9 cellular contexts compared by ENCODE assay signal in the genomic region with DNA sequence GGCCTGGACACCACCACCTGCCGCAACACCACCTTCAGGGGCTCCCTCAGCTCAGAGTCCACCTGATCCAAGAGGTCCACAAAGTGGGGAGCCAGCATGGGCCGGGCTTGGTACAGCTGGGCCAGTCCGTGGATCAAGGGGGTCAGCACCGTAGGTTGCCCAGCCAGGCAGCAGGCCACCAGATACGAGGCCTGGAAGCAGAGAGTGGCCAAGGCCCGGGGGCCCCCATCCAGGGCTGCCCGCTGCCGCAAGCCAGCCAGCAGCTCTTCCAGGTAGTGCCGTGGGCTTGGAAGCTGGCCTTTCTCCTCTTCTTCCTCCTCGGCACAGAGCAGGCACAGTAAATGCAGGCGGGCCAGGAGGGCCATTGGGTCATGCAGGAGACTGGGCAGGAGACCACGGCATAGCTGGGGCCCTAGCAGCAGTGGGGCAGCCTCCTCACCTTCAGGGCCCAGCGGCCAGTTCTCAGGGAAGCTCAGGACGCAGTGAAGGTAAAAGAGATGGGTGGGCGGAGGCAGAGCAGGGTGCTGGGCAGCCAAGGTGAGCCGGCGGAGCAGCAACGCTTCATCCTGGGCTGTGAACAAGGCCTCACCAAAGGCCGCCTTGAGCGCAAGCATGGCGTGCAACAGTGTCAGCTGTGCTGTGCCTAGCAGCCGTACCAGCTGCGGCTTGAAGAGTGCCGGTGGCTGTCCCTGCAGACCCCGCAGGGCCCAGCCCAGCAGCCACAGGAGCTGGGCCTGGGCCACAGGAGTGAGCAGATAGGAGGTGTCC. TPM values are rescaled to one million over a fixed set of nuclear protein-coding genes. Genes with fewer than 3 reads are reported as not detected.
DNase-seq lines count a peak whose midpoint lies in the region; ATAC-seq, FAIRE-seq and TF ChIP-seq lines count a peak whose summit lies in the region.
"Had no signal": no experiment of that assay in that cellular context is flagged by ENCODE, and none has a peak within 500 bp of the region (broad histone marks: within the 10 kb centered on the region; RNA-seq: fewer than 3 reads in every experiment).

No MANE protein-coding gene starts in this region.

- peak overlapping the region; percentile 73 for H3K4me2 ChIP-seq in GM12878 (ENCODE audit: control insufficient read depth, insufficient read depth)
- peak overlapping the region; percentile 75 for H3K4me2 ChIP-seq in mesenchymal stem cell (ENCODE audit: low read length, poor library complexity, severe bottlenecking)

- TF ChIP-seq RAD21 in GM12878 (IDR thresholded peaks at IDR 0.05; ENCODE audit: insufficient read depth, low read depth, low read length): no peak

- no peak overlapping the region for H2BK12ac ChIP-seq in mesenchymal stem cell (ENCODE audit: low read length in 2 of 2)

- TF ChIP-seq POLR2A in GM12878 (IDR thresholded peaks at IDR 0.05; ENCODE audit: low read depth, low read length): no peak
- TF ChIP-seq POLR2A in erythroblast (IDR thresholded peaks at IDR 0.05; ENCODE audit: low read length): no peak

- TF ChIP-seq EP300 in GM12878 (IDR thresholded peaks at IDR 0.05; ENCODE audit: borderline replicate concordance in 1 of 2, control insufficient read depth in 1 of 2, low read depth in 2 of 2, low read length in 2 of 2): no peak

- RAD21 ChIA-PET in GM12878 (lab: Charles Lee; ENCODE audit: unreplicated experiment): interaction anchor here (0.6 to 5.4 kb wide), 24 partner anchors 8 to 357 kb away, joined by 3 to 91 read pairs (median 4); a partner anchor contains a TSS

- CTCF ChIA-PET in GM12878 (lab: Yijun Ruan, JAX): interaction anchor here (0.7 to 8.7 kb wide), 36 partner anchors 9 to 299 kb away, joined by 3 to 192 read pairs (median 9); a partner anchor contains a TSS

- H3K9ac ChIP-seq in GM12878 (ENCODE audit: control insufficient read depth, insufficient read depth, low read length) (peak overlapping the region; percentile 57), mesenchymal stem cell (ENCODE audit: low read length) (peak overlapping the region; percentile 94)

- intact Hi-C loops in heart right ventricle (cut with DNase I) (loop anchor here in 5 of 10 donors (2.0 to 10.0 kb wide), 5 partner anchors 38 to 206 kb away; a partner anchor contains a TSS), cardiac septum (cut with DNase I) (loop anchor here (2.0 kb wide), 1 partner anchor 40 kb away; no protein-coding TSS in a partner anchor), GM12878 (cut with micrococcal nuclease; ENCODE audit: unreplicated experiment) (no loop called here)

- no peak overlapping the region for H2BK120ac ChIP-seq in mesenchymal stem cell (ENCODE audit: low read depth, low read length)

- H3K18ac ChIP-seq in mesenchymal stem cell (ENCODE audit: low read depth in 1 of 2, low read length in 2 of 2): no peak overlapping the region

- H2BK5ac ChIP-seq in mesenchymal stem cell (ENCODE audit: low read depth, low read length, poor library complexity, severe bottlenecking): no peak overlapping the region

- H4K91ac ChIP-seq in mesenchymal stem cell (ENCODE audit: low read length): no peak overlapping the region

- H3K27ac ChIP-seq in heart right ventricle (peak overlapping the region in 6 of 10 donors; percentile 80 to 96 (median 84)), GM12878 (ENCODE audit: control insufficient read depth, insufficient read depth) (no peak overlapping the region), mesenchymal stem cell (ENCODE audit: low read length, poor library complexity, severe bottlenecking) (no peak overlapping the region), urinary bladder (ENCODE audit: low read depth) (no peak overlapping the region)

- H3K27me3 ChIP-seq in heart right ventricle: peaks cover 0 to 2% (median 0%) of the 10 kb centered on the region in 7 donors
- no peaks in the 10 kb centered on the region for H3K27me3 ChIP-seq in GM12878 (replicated peaks in 1 of 2; ENCODE audit: control insufficient read depth in 2 of 2, insufficient read depth in 2 of 2, low read length in 1 of 2)
- H3K27me3 ChIP-seq in mesenchymal stem cell (ENCODE audit: control insufficient read depth in 1 of 2, insufficient read depth in 1 of 2, low read length in 2 of 2): peaks cover 0 to 12% of the 10 kb centered on the region in 2 experiments

- no peak overlapping the region for H2AFZ ChIP-seq in GM12878 (ENCODE audit: control insufficient read depth, low read depth, low read length)
- no peak overlapping the region for H2AFZ ChIP-seq in mesenchymal stem cell (ENCODE audit: low read depth, low read length)

- H3K14ac ChIP-seq in mesenchymal stem cell (ENCODE audit: low read length in 2 of 2): peak overlapping the region in 1 of 2 experiments; percentile 6

- H3K4ac ChIP-seq in mesenchymal stem cell (ENCODE audit: low read depth in 1 of 2, low read length in 2 of 2): no peak overlapping the region

- no peak overlapping the region for H4K8ac ChIP-seq in mesenchymal stem cell (ENCODE audit: low read length)

- ATAC-seq in heart right ventricle (peak in 1 of 8 donors; percentile 31), GM12878 (no peak)

- no peak for TF ChIP-seq CTCF in heart right ventricle (IDR thresholded peaks at IDR 0.05)
- TF ChIP-seq CTCF in GM12878 (IDR thresholded peaks at IDR 0.05 in 2 of 3, conservative IDR thresholded peaks at IDR 0.05 in 1 of 3; ENCODE audit: control insufficient read depth in 2 of 3, extremely low read depth in 1 of 3, insufficient read depth in 1 of 3, low read depth in 3 of 3, low read length in 3 of 3): no peak

- DNase-seq in heart right ventricle (no peak), cardiac septum (ENCODE audit: low spot score) (no peak), GM12878 (ENCODE audit: low read depth, low spot score) (no peak), mesenchymal stem cell (no peak), SIG-M5 (lab: John Stamatoyannopoulos, UW) (no peak), erythroblast (lab: John Stamatoyannopoulos, UW) (no peak)
- DNase-seq in activated CD4-positive, CD25-positive, alpha-beta regulatory T cell treated with anti-CD3 and anti-CD28 coated beads, Interleukin-2, amount 50 U/mL, for 72 hours: no peak

- H3K79me1 ChIP-seq in mesenchymal stem cell (replicated peaks; ENCODE audit: low read length, poor library complexity, severe bottlenecking): peaks cover 40% of the 10 kb centered on the region

- POLR2A ChIA-PET in GM12878 (lab: Charles Lee): interaction anchor here (0.6 to 2.3 kb wide), 13 partner anchors 9 to 277 kb away, joined by 3 to 17 read pairs (median 5); a partner anchor contains a TSS

- no peaks in the 10 kb centered on the region for H3K9me3 ChIP-seq in heart right ventricle
- no peaks in the 10 kb centered on the region for H3K9me3 ChIP-seq in GM12878 (replicated peaks; ENCODE audit: control insufficient read depth, insufficient read depth, low read length)
- no peaks in the 10 kb centered on the region for H3K9me3 ChIP-seq in mesenchymal stem cell (ENCODE audit: control insufficient read depth, low read length)

- H2BK15ac ChIP-seq in mesenchymal stem cell (ENCODE audit: low read depth, poor library complexity, severe bottlenecking): no peak overlapping the region

- in situ Hi-C loops in GM12878 (cut with MboI): loop anchor here (5.0 kb wide), 2 partner anchors 43 to 67 kb away; a partner anchor contains a TSS

- no peak overlapping the region for H2AK5ac ChIP-seq in mesenchymal stem cell (ENCODE audit: low read length, severe bottlenecking)

- SMC1A ChIA-PET in GM12878 (lab: Charles Lee; ENCODE audit: uncharacterized antibody, unreplicated experiment): interaction anchor here (1.2 to 2.5 kb wide), 10 partner anchors 9 to 106 kb away, joined by 3 to 41 read pairs (median 5); a partner anchor contains a TSS

- peaks cover 0 to 32% (median 13%) of the 10 kb centered on the region in 9 donors for H3K36me3 ChIP-seq in heart right ventricle
- H3K36me3 ChIP-seq in GM12878 (ENCODE audit: control insufficient read depth in 2 of 2, insufficient read depth in 2 of 2, low read length in 1 of 2): peaks cover 3 to 4% of the 10 kb centered on the region in 2 experiments; a peak in 3 of 4 replicates
- H3K36me3 ChIP-seq in mesenchymal stem cell (ENCODE audit: control insufficient read depth in 1 of 2, insufficient read depth in 2 of 2, low read depth in 1 of 2, low read length in 2 of 2): peaks cover 28 to 37% of the 10 kb centered on the region in 2 experiments
- peaks cover 5% of the 10 kb centered on the region for H3K36me3 ChIP-seq in urinary bladder (ENCODE audit: insufficient read depth)

- H3K4me1 ChIP-seq in heart right ventricle (peaks cover 9 to 63% (median 16%) of the 10 kb centered on the region in 9 donors), GM12878 (ENCODE audit: control insufficient read depth, insufficient read depth, low read length) (peaks cover 16% of the 10 kb centered on the region), mesenchymal stem cell (ENCODE audit: control insufficient read depth, insufficient read depth, low read depth, low read length) (peaks cover 30% of the 10 kb centered on the region), urinary bladder (ENCODE audit: insufficient read depth) (no peaks in the 10 kb centered on the region)

- H3K4me3 ChIP-seq in heart right ventricle (peak overlapping the region in 8 of 10 donors; percentile 76 to 96 (median 92)), GM12878 (peak overlapping the region; percentile 80), mesenchymal stem cell (ENCODE audit: insufficient read depth in 1 of 2, low read depth in 1 of 2, low read length in 2 of 2) (peak overlapping the region; percentile 76 to 85), urinary bladder (ENCODE audit: low read depth, low read length) (peak overlapping the region; percentile 96)

- BruUV-seq in GM12878 (replicated peaks; lab: Mats Ljungman, UMichigan): no TSS peak

- H3K79me2 ChIP-seq in GM12878 (ENCODE audit: control insufficient read depth, insufficient read depth, low read length): peaks cover 10% of the 10 kb centered on the region

- H4K20me1 ChIP-seq in GM12878 (ENCODE audit: control insufficient read depth, insufficient read depth): no peaks in the 10 kb centered on the region; the same call in 1 of the 2 replicates

- WGBS in heart right ventricle, 2 donors: 96 to 97% methylated on average over 25 of the region's 25 CpGs
- 91% methylated on average over 24 of the region's 25 CpGs for WGBS in GM12878 (ENCODE audit: insufficient coverage, insufficient replicate concordance, low lambda C conversion rate, missing lambda C conversion rate)
- WGBS in mesenchymal stem cell: 97% methylated on average over 24 of the region's 25 CpGs
- WGBS in urinary bladder: 96% methylated on average over 25 of the region's 25 CpGs

- FAIRE-seq in GM12878 (lab: Jason Lieb, UNC): no peak

- H3K23ac ChIP-seq in mesenchymal stem cell (ENCODE audit: low read length in 2 of 2): peak overlapping the region in 1 of 2 experiments; percentile 20

RNA-seq across cellular contexts. Expression of a gene that starts 1.7 kb away (rescaled TPM):
- total RNA-seq in heart right ventricle (10 to 100 TPM in 1 of 10 donors, 1 to 10 TPM in 9; 6.1 to 12.8 (median 7.4) TPM), cardiac septum (8.7 TPM), GM12878 (2014; rRNA removed) (7.0 and 9.1 TPM in 2 replicates), GM12878 (2014; rRNA removed; fragmentation: Illumina TruSeq; extraction: Trizol) (2.3 and 2.7 TPM in 2 replicates), GM12878 (2021) (12.2 and 13.1 TPM in 2 replicates), urinary bladder (3.0 TPM)
- polyA plus RNA-seq in heart right ventricle (1 to 10 TPM; 5.0 to 5.1 TPM), GM12878 (2011; rRNA removed) (3.0 and 4.7 TPM in 2 replicates), GM12878 (2014; fragmentation: Illumina TruSeq; extraction: Trizol) (1.4 and 1.9 TPM in 2 replicates), GM12878 (2014; fragmentation: Nextera tagmentation; extraction: Ambion mirVana) (under 1 TPM; 0.47 to 0.55 TPM), GM12878 (2014; rRNA removed) (7.6 and 8.2 TPM in 2 replicates), GM12878 (2016; fragmentation: Nextera tagmentation; extraction: Ambion mirVana) (1 to 10 TPM; 4.9 to 8.5 TPM), urinary bladder (14.7 TPM)
- total RNA-seq in GM12878 (2013; cell fraction: nucleolus; rRNA removed): 20.5 and 23.5 TPM in 2 replicates
- 3.1 TPM for polyA plus RNA-seq in GM12878 (2011; ENCODE audit: low read depth)
- 7.1 and 9.5 TPM in 2 replicates for polyA plus RNA-seq in GM12878 (2011; cell fraction: cytosol; rRNA removed)
- 27.2 and 28.1 TPM in 2 replicates for polyA plus RNA-seq in GM12878 (2011; cell fraction: nucleus; rRNA removed)
- 5.8 and 5.9 TPM in 2 replicates for polyA plus RNA-seq in GM12878 (2012)
- polyA minus RNA-seq in GM12878 (2011; rRNA and poly(A)+ RNA removed): 7.8 and 15.0 TPM in 2 replicates
- polyA minus RNA-seq in GM12878 (2011; cell fraction: cytosol; rRNA and poly(A)+ RNA removed): 7.2 and 7.9 TPM in 2 replicates
- 15.8 and 21.7 TPM in 2 replicates for polyA minus RNA-seq in GM12878 (2011; cell fraction: nucleus; rRNA and poly(A)+ RNA removed)
- 4.9 TPM for polyA plus RNA-seq in mesenchymal stem cell (2013, experiment 1 of 2)
- polyA plus RNA-seq in mesenchymal stem cell (2013, experiment 2 of 2): 5.2 TPM

RNA-seq across cellular contexts. Expression of a gene that starts 7.8 kb away (rescaled TPM):
- not detected for total RNA-seq in heart right ventricle
- not detected for polyA plus RNA-seq in heart right ventricle
- not detected for total RNA-seq in cardiac septum
- 1.3 and 2.3 TPM in 2 replicates for total RNA-seq in GM12878 (2013; cell fraction: nucleolus; rRNA removed)
- total RNA-seq in GM12878 (2014; rRNA removed): 0.11 TPM in 1 of 2 replicates, not detected in the other
- total RNA-seq in GM12878 (2014; rRNA removed; fragmentation: Illumina TruSeq; extraction: Trizol): 0.04 TPM in 1 of 2 replicates, not detected in the other
- total RNA-seq in GM12878 (2021): not detected in 2 replicates
- polyA plus RNA-seq in GM12878 (2011; ENCODE audit: low read depth): not detected
- polyA plus RNA-seq in GM12878 (2011; rRNA removed): 0.48 and 0.96 TPM in 2 replicates
- 1.3 and 1.5 TPM in 2 replicates for polyA plus RNA-seq in GM12878 (2011; cell fraction: cytosol; rRNA removed)
- polyA plus RNA-seq in GM12878 (2011; cell fraction: nucleus; rRNA removed): 2.6 and 3.1 TPM in 2 replicates
- polyA plus RNA-seq in GM12878 (2012): 0.09 and 0.27 TPM in 2 replicates
- not detected in 2 replicates for polyA plus RNA-seq in GM12878 (2014; fragmentation: Illumina TruSeq; extraction: Trizol)
- polyA plus RNA-seq in GM12878 (2014; fragmentation: Nextera tagmentation; extraction: Ambion mirVana): not detected
- polyA plus RNA-seq in GM12878 (2014; rRNA removed): 0.04 and 0.09 TPM in 2 replicates
- not detected for polyA plus RNA-seq in GM12878 (2016; fragmentation: Nextera tagmentation; extraction: Ambion mirVana)
- 1.2 and 2.4 TPM in 2 replicates for polyA minus RNA-seq in GM12878 (2011; rRNA and poly(A)+ RNA removed)
- 0.31 and 0.53 TPM in 2 replicates for polyA minus RNA-seq in GM12878 (2011; cell fraction: cytosol; rRNA and poly(A)+ RNA removed)
- polyA minus RNA-seq in GM12878 (2011; cell fraction: nucleus; rRNA and poly(A)+ RNA removed): 1.8 and 1.9 TPM in 2 replicates
- polyA plus RNA-seq in mesenchymal stem cell (2013, experiment 1 of 2): not detected
- not detected for polyA plus RNA-seq in mesenchymal stem cell (2013, experiment 2 of 2)
- 4.7 TPM for total RNA-seq in urinary bladder
- 5.1 TPM for polyA plus RNA-seq in urinary bladder
- total RNA-seq: Daoy had no signal

RNA-seq across cellular contexts. Expression of a gene that starts 54.7 kb away (rescaled TPM):
- total RNA-seq in heart right ventricle: under 1 TPM in 5 of 10 donors, not detected in 5; 0.13 to 0.32 (median 0.21) TPM
- under 1 TPM; 0.51 to 0.58 TPM for polyA plus RNA-seq in heart right ventricle
- total RNA-seq in cardiac septum: 0.54 TPM
- 0.51 and 0.54 TPM in 2 replicates for total RNA-seq in GM12878 (2013; cell fraction: nucleolus; rRNA removed)
- 0.11 and 0.54 TPM in 2 replicates for total RNA-seq in GM12878 (2014; rRNA removed)
- total RNA-seq in GM12878 (2014; rRNA removed; fragmentation: Illumina TruSeq; extraction: Trizol): not detected in 2 replicates
- total RNA-seq in GM12878 (2021): 0.16 and 0.41 TPM in 2 replicates
- 0.96 TPM for polyA plus RNA-seq in GM12878 (2011; ENCODE audit: low read depth)
- 0.05 TPM in 1 of 2 replicates, not detected in the other for polyA plus RNA-seq in GM12878 (2011; rRNA removed)
- 0.08 and 0.10 TPM in 2 replicates for polyA plus RNA-seq in GM12878 (2011; cell fraction: cytosol; rRNA removed)
- 0.57 and 0.93 TPM in 2 replicates for polyA plus RNA-seq in GM12878 (2011; cell fraction: nucleus; rRNA removed)
- polyA plus RNA-seq in GM12878 (2012): 1.5 TPM in 2 replicates
- 0.21 TPM in 1 of 2 replicates, not detected in the other for polyA plus RNA-seq in GM12878 (2014; fragmentation: Illumina TruSeq; extraction: Trizol)
- polyA plus RNA-seq in GM12878 (2014; fragmentation: Nextera tagmentation; extraction: Ambion mirVana): under 1 TPM; 0.04 to 0.06 TPM
- 0.10 and 0.36 TPM in 2 replicates for polyA plus RNA-seq in GM12878 (2014; rRNA removed)
- polyA plus RNA-seq in GM12878 (2016; fragmentation: Nextera tagmentation; extraction: Ambion mirVana): 1 to 10 TPM in 1 of 2 experiments, under 1 TPM in 1; 0.67 to 1.5 TPM
- polyA minus RNA-seq in GM12878 (2011; rRNA and poly(A)+ RNA removed): not detected in 2 replicates
- polyA minus RNA-seq in GM12878 (2011; cell fraction: cytosol; rRNA and poly(A)+ RNA removed): not detected in 2 replicates
- polyA minus RNA-seq in GM12878 (2011; cell fraction: nucleus; rRNA and poly(A)+ RNA removed): 0.19 and 0.24 TPM in 2 replicates
- polyA plus RNA-seq in mesenchymal stem cell (2013, experiment 1 of 2): 0.66 TPM
- 0.48 TPM for polyA plus RNA-seq in mesenchymal stem cell (2013, experiment 2 of 2)
- total RNA-seq in urinary bladder: 0.85 TPM
- polyA plus RNA-seq in urinary bladder: 2.0 TPM
- total RNA-seq: Daoy had no signal

RNA-seq across cellular contexts. Expression of a gene that starts 58.5 kb away (rescaled TPM):
- total RNA-seq in heart right ventricle: 10 to 100 TPM; 34.1 to 75.6 (median 43.5) TPM
- 100 to 1,000 TPM in 1 of 2 donors, 10 to 100 TPM in 1; 60.3 to 123 TPM for polyA plus RNA-seq in heart right ventricle
- 48.8 TPM for total RNA-seq in cardiac septum
- 36.0 and 46.3 TPM in 2 replicates for total RNA-seq in GM12878 (2013; cell fraction: nucleolus; rRNA removed)
- 51.9 and 57.9 TPM in 2 replicates for total RNA-seq in GM12878 (2014; rRNA removed)
- total RNA-seq in GM12878 (2014; rRNA removed; fragmentation: Illumina TruSeq; extraction: Trizol): 20.0 and 21.1 TPM in 2 replicates
- 110 and 111 TPM in 2 replicates for total RNA-seq in GM12878 (2021)
- polyA plus RNA-seq in GM12878 (2011; ENCODE audit: low read depth): 11.1 TPM
- 20.0 and 36.8 TPM in 2 replicates for polyA plus RNA-seq in GM12878 (2011; rRNA removed)
- polyA plus RNA-seq in GM12878 (2011; cell fraction: cytosol; rRNA removed): 52.0 and 70.4 TPM in 2 replicates
- 54.9 and 57.4 TPM in 2 replicates for polyA plus RNA-seq in GM12878 (2011; cell fraction: nucleus; rRNA removed)
- polyA plus RNA-seq in GM12878 (2012): 35.7 and 41.7 TPM in 2 replicates
- 7.4 and 9.7 TPM in 2 replicates for polyA plus RNA-seq in GM12878 (2014; fragmentation: Illumina TruSeq; extraction: Trizol)
- 10 to 100 TPM in 1 of 2 experiments, 1 to 10 TPM in 1; 5.0 to 27.1 TPM for polyA plus RNA-seq in GM12878 (2014; fragmentation: Nextera tagmentation; extraction: Ambion mirVana)
- 57.4 and 71.6 TPM in 2 replicates for polyA plus RNA-seq in GM12878 (2014; rRNA removed)
- polyA plus RNA-seq in GM12878 (2016; fragmentation: Nextera tagmentation; extraction: Ambion mirVana): 100 to 1,000 TPM; 141 to 160 TPM
- polyA minus RNA-seq in GM12878 (2011; rRNA and poly(A)+ RNA removed): 6.5 and 12.6 TPM in 2 replicates
- 8.0 and 10.4 TPM in 2 replicates for polyA minus RNA-seq in GM12878 (2011; cell fraction: cytosol; rRNA and poly(A)+ RNA removed)
- polyA minus RNA-seq in GM12878 (2011; cell fraction: nucleus; rRNA and poly(A)+ RNA removed): 16.8 and 24.6 TPM in 2 replicates
- 37.1 TPM for polyA plus RNA-seq in mesenchymal stem cell (2013, experiment 1 of 2)
- polyA plus RNA-seq in mesenchymal stem cell (2013, experiment 2 of 2): 38.5 TPM
- total RNA-seq in urinary bladder: 11.9 TPM
- polyA plus RNA-seq in urinary bladder: 102 TPM

Comparison
In these comparisons a context has a peak if more than half of its experiments do, and no peak if none do; other contexts are left out.
1. H3K27ac ChIP-seq: peak in heart right ventricle (6 of 10); none in GM12878 (single experiment), mesenchymal stem cell (single experiment) and urinary bladder (single experiment).
2. Peak in every context shown above with its lines, with median percentiles within 50 percentile points of each other: H3K4me3 ChIP-seq.